Comparison of ENCODE assay signal across 27 cellular contexts in genomic region chr4:155849042-155849441, GRCh38. TPM values are rescaled to one million over a fixed set of nuclear protein-coding genes. Genes with fewer than 3 reads are reported as not detected.
DNase-seq lines count a peak whose midpoint lies in the region; ATAC-seq and TF ChIP-seq lines count a peak whose summit lies in the region.
"Had no signal": no experiment of that assay in that cellular context is flagged by ENCODE, and none has a peak within 500 bp of the region (broad histone marks: within the 10 kb centered on the region; RNA-seq: fewer than 3 reads in every experiment).

No MANE protein-coding gene starts in this region.

- no peak for TF ChIP-seq POLR2A in heart left ventricle (IDR thresholded peaks at IDR 0.05)

- DNase-seq in left lobe of liver (ENCODE audit: low spot score) = no peak
- DNase-seq in tibial artery = no peak
- no peak for DNase-seq in RKO (ENCODE audit: low spot score)
- DNase-seq in heart left ventricle = no peak
- DNase-seq: 8988T; ACHN; BE2C; C1 segment of cervical spinal cord; CD4-positive, alpha-beta memory T cell; CD4-positive, CD25-positive, alpha-beta regulatory T cell; CD8-positive, alpha-beta memory T cell; COR-L47; DMS 273 treated with DMSO at 0.1 percent for 48 hours; DMS153; DMS53; DMS79; DND-41; EL; GDM1 had no signal

- 65 to 77% (median 72%) methylated on average over 4 of the region's 4 CpGs for WGBS in heart left ventricle, 4 donors

- H3K27me3 ChIP-seq in tibial artery = no peaks in the 10 kb centered on the region
- no peaks in the 10 kb centered on the region for H3K27me3 ChIP-seq in heart left ventricle
- H3K27me3 ChIP-seq: BLaER1 had no signal

- no peaks in the 10 kb centered on the region for H3K4me1 ChIP-seq in HEK293 (ENCODE audit: control insufficient read depth, insufficient read depth, low read length)
- peaks cover 0 to 7% (median 2%) of the 10 kb centered on the region in 4 donors for H3K4me1 ChIP-seq in tibial artery
- H3K4me1 ChIP-seq in heart left ventricle = no peaks in the 10 kb centered on the region
- H3K4me1 ChIP-seq: BE2C, BLaER1 had no signal

- ATAC-seq in left lobe of liver = peak; percentile 61
- ATAC-seq in heart left ventricle = no peak
- ATAC-seq: GM12878 had no signal

- no peak for TF ChIP-seq CTCF in HEK293 (tag by site-specific recombination; IDR thresholded peaks at IDR 0.05)
- no peak for TF ChIP-seq CTCF in tibial artery (IDR thresholded peaks at IDR 0.05)
- no peak for TF ChIP-seq CTCF in heart left ventricle (IDR thresholded peaks at IDR 0.05)

- H3K9me3 ChIP-seq in HEK293 (ENCODE audit: control insufficient read depth, insufficient read depth, low read depth, low read length) (no peaks in the 10 kb centered on the region), tibial artery (no peaks in the 10 kb centered on the region), heart left ventricle (peaks cover 0 to 17% (median 3%) of the 10 kb centered on the region in 12 donors)
- H3K9me3 ChIP-seq: BE2C had no signal

- H3K27ac ChIP-seq in HEK293 (ENCODE audit: extremely low read depth, low read depth, low read length) = no peak overlapping the region
- H3K27ac ChIP-seq in tibial artery = peak overlapping the region; percentile 18 to 19
- H3K27ac ChIP-seq in heart left ventricle = no peak overlapping the region
- H3K27ac ChIP-seq: BLaER1 had no signal

- H3K36me3 ChIP-seq in HEK293 (ENCODE audit: control insufficient read depth in 2 of 2, insufficient read depth in 1 of 2, low read length in 2 of 2) (no peaks in the 10 kb centered on the region), tibial artery (no peaks in the 10 kb centered on the region), heart left ventricle (no peaks in the 10 kb centered on the region)
- H3K36me3 ChIP-seq: BE2C, BLaER1 had no signal

- H3K4me3 ChIP-seq in HEK293 (ENCODE audit: low read depth, low read length) = no peak overlapping the region
- H3K4me3 ChIP-seq in tibial artery = no peak overlapping the region
- no peak overlapping the region for H3K4me3 ChIP-seq in heart left ventricle
- H3K4me3 ChIP-seq: BLaER1, GM12878 had no signal

- CTCF ChIA-PET in HEK293 (lab: Yijun Ruan, JAX) = interaction anchor here (0.7 kb wide), 1 partner anchor 352 kb away, joined by 3 read pairs; no protein-coding TSS in a partner anchor

- intact Hi-C loops in tibial artery (cut with DNase I; ENCODE audit: low total_unique reads) = no loop called here
- intact Hi-C loops in heart left ventricle (cut with DNase I) = no loop called here

- POLR2A ChIA-PET in HEK293 (lab: Yijun Ruan, JAX) = no interaction called here

TF ChIP-seq in HEK293, 187 proteins besides CTCF, POLR2A, EP300 and RAD21:
- TF ChIP-seq SETDB1 (IDR thresholded peaks at IDR 0.05; ENCODE audit: insufficient read length, low read length) (peak; percentile 10), ZNF391 (tag by site-specific recombination; IDR thresholded peaks at IDR 0.05; ENCODE audit: borderline replicate concordance, low read depth) (no peak)
TF ChIP-seq in HEK293: peak in this region for 1.

RNA-seq across cellular contexts. Expression of gene ASIC5, which starts 17.0 kb away (rescaled TPM):
- total RNA-seq in left lobe of liver (not detected), heart left ventricle (not detected)
- polyA plus RNA-seq in heart left ventricle = not detected
- total RNA-seq: A673; CD4-positive, alpha-beta memory T cell; CD4-positive, CD25-positive, alpha-beta regulatory T cell; CD8-positive, alpha-beta memory T cell; Daoy; G401; GM12878 had no signal
- polyA plus RNA-seq: AG04450; CD14-positive monocyte; CD4-positive, alpha-beta memory T cell; CD4-positive, CD25-positive, alpha-beta regulatory T cell; CD8-positive, alpha-beta memory T cell; GM12878 had no signal

RNA-seq across cellular contexts. Expression of gene TDO2, which starts 54.5 kb away (rescaled TPM):
- 520 TPM for total RNA-seq in left lobe of liver
- 1 to 10 TPM in 1 of 9 donors, under 1 TPM in 2, not detected in 6; 0.18 to 1.5 (median 0.29) TPM for total RNA-seq in heart left ventricle
- polyA plus RNA-seq in heart left ventricle = under 1 TPM in 1 of 2 donors, not detected in 1; 0.04 TPM
- total RNA-seq: CD4-positive, alpha-beta memory T cell; CD4-positive, CD25-positive, alpha-beta regulatory T cell; CD8-positive, alpha-beta memory T cell had no signal
- polyA plus RNA-seq: CD14-positive monocyte; CD4-positive, alpha-beta memory T cell; CD4-positive, CD25-positive, alpha-beta regulatory T cell; CD8-positive, alpha-beta memory T cell had no signal

Comparison
In these comparisons a context has a peak if more than half of its experiments do, and no peak if none do; other contexts are left out.
1. H3K27ac ChIP-seq: peak in tibial artery (2 of 2); none in HEK293 (single experiment) and heart left ventricle (0 of 12).
2. RNA of gene TDO2, which starts 54.5 kb away (total RNA-seq): 520 TPM in left lobe of liver (single experiment); 0.18 to 1.5 TPM in heart left ventricle; every median in the first group is over 100 times any median in the second.